ENCODE assay signal across 1 cellular context in the genomic region with DNA sequence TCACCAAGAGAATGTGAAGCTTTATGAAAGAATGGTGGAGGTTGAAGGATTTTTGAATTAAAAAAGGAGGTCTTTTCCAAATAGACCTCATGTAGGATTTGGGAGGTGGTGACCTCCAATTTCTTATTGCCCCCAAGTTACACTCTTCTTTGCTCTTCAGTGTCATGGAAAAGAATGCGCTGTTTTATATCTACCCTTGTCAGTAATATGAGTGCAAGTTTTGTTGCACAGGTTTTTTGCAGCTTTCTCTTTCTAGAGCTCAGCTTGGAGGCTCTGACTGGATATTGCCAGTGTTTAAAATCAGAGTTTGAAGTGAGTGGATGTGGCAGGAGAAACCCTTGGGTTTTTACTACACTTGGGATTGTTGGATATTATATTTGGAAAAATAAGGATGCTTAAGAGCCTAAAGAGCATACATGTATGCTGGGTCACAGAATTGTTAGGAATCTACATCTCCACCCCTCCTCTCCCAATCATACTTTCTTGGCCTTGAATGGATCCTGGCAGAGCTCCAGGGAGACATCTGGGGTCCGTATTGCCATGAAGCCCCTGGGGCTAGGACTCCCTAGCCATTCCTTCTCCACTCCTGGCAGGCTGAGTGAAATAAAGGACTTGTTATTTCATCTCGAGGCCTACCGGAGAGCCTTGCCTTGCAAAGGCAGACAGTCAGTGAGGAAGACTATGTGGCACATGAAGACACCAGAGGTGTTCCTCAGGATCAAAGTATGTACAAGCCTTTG.
A peak's percentile ranks its signal among the peaks of the same experiment; 100 is the strongest.
TF ChIP-seq lines count a peak whose summit lies in the region.

No MANE protein-coding gene starts in this region.

TF ChIP-seq in HepG2, 621 proteins besides CTCF, POLR2A, EP300 and RAD21 (continued from another document and continues in another):
- TF ChIP-seq, protein P1, sequence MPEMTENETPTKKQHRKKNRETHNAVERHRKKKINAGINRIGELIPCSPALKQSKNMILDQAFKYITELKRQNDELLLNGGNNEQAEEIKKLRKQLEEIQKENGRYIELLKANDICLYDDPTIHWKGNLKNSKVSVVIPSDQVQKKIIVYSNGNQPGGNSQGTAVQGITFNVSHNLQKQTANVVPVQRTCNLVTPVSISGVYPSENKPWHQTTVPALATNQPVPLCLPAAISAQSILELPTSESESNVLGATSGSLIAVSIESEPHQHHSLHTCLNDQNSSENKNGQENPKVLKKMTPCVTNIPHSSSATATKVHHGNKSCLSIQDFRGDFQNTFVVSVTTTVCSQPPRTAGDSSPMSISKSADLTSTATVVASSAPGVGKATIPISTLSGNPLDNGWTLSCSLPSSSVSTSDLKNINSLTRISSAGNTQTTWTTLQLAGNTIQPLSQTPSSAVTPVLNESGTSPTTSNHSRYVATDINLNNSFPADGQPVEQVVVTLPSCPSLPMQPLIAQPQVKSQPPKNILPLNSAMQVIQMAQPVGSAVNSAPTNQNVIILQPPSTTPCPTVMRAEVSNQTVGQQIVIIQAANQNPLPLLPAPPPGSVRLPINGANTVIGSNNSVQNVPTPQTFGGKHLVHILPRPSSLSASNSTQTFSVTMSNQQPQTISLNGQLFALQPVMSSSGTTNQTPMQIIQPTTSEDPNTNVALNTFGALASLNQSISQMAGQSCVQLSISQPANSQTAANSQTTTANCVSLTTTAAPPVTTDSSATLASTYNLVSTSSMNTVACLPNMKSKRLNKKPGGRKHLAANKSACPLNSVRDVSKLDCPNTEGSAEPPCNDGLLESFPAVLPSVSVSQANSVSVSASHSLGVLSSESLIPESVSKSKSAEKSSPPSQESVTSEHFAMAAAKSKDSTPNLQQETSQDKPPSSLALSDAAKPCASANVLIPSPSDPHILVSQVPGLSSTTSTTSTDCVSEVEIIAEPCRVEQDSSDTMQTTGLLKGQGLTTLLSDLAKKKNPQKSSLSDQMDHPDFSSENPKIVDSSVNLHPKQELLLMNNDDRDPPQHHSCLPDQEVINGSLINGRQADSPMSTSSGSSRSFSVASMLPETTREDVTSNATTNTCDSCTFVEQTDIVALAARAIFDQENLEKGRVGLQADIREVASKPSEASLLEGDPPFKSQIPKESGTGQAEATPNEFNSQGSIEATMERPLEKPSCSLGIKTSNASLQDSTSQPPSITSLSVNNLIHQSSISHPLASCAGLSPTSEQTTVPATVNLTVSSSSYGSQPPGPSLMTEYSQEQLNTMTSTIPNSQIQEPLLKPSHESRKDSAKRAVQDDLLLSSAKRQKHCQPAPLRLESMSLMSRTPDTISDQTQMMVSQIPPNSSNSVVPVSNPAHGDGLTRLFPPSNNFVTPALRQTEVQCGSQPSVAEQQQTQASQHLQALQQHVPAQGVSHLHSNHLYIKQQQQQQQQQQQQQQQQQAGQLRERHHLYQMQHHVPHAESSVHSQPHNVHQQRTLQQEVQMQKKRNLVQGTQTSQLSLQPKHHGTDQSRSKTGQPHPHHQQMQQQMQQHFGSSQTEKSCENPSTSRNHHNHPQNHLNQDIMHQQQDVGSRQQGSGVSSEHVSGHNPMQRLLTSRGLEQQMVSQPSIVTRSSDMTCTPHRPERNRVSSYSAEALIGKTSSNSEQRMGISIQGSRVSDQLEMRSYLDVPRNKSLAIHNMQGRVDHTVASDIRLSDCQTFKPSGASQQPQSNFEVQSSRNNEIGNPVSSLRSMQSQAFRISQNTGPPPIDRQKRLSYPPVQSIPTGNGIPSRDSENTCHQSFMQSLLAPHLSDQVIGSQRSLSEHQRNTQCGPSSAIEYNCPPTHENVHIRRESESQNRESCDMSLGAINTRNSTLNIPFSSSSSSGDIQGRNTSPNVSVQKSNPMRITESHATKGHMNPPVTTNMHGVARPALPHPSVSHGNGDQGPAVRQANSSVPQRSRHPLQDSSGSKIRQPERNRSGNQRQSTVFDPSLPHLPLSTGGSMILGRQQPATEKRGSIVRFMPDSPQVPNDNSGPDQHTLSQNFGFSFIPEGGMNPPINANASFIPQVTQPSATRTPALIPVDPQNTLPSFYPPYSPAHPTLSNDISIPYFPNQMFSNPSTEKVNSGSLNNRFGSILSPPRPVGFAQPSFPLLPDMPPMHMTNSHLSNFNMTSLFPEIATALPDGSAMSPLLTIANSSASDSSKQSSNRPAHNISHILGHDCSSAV (CRISPR knock-in tag; IDR thresholded peaks at IDR 0.05; ENCODE audit: borderline replicate concordance): no peak
- TF ChIP-seq DBP (CRISPR knock-in tag; IDR thresholded peaks at IDR 0.05; ENCODE audit: not compliant biosample characterization) (peak; percentile 37), TARDBP (CRISPR knock-in tag; IDR thresholded peaks at IDR 0.05) (no peak), TSC22D2 (CRISPR knock-in tag; IDR thresholded peaks at IDR 0.05; ENCODE audit: borderline replicate concordance) (no peak), ARNTL (CRISPR knock-in tag; IDR thresholded peaks at IDR 0.05) (no peak), POLR2AphosphoS5 (IDR thresholded peaks at IDR 0.05; ENCODE audit: low read depth, low read length) (peak; percentile 66), CCAR2 (optimal IDR thresholded peaks at IDR 0.05; ENCODE audit: low read depth, low read length) (no peak), ESRRA (CRISPR knock-in tag; IDR thresholded peaks at IDR 0.05; ENCODE audit: low read depth) (no peak), CHCHD3 (CRISPR knock-in tag; IDR thresholded peaks at IDR 0.05) (no peak), ZMYM2 (CRISPR knock-in tag; IDR thresholded peaks at IDR 0.05) (no peak), ZFP1 (CRISPR knock-in tag; IDR thresholded peaks at IDR 0.05) (no peak), ZHX2 (IDR thresholded peaks at IDR 0.05; ENCODE audit: low read depth) (no peak), ZHX2 (CRISPR knock-in tag; IDR thresholded peaks at IDR 0.05; ENCODE audit: borderline replicate concordance) (0 out of 2 replicates have a peak, but pooled peaks have one; percentile 46), POGK (CRISPR knock-in tag; conservative IDR thresholded peaks at IDR 0.05) (no peak), ZNF83 (CRISPR knock-in tag; IDR thresholded peaks at IDR 0.05; ENCODE audit: borderline replicate concordance) (no peak), ISL2 (CRISPR knock-in tag; IDR thresholded peaks at IDR 0.05) (no peak; the same call in 1 of the 2 replicates), FLYWCH1 (CRISPR knock-in tag; IDR thresholded peaks at IDR 0.05) (no peak), NRL (CRISPR knock-in tag; IDR thresholded peaks at IDR 0.05; ENCODE audit: borderline replicate concordance) (no peak), PHB2 (IDR thresholded peaks at IDR 0.05; ENCODE audit: partially characterized antibody) (no peak), NPAS2 (CRISPR knock-in tag; IDR thresholded peaks at IDR 0.05; ENCODE audit: borderline replicate concordance) (no peak), ZSCAN31 (CRISPR knock-in tag; IDR thresholded peaks at IDR 0.05; ENCODE audit: low read depth) (no peak), TP53 (CRISPR knock-in tag; conservative IDR thresholded peaks at IDR 0.05) (no peak), STAT5B (CRISPR knock-in tag; IDR thresholded peaks at IDR 0.05) (0 out of 2 replicates have a peak, but pooled peaks have one; percentile 75), CHD2 (IDR thresholded peaks at IDR 0.05; ENCODE audit: low read depth, low read length) (peak; percentile 53; the same call in 1 of the 2 replicates), ZNF44 (CRISPR knock-in tag; IDR thresholded peaks at IDR 0.05) (no peak), ZNF431 (CRISPR knock-in tag; IDR thresholded peaks at IDR 0.05; ENCODE audit: borderline replicate concordance, low read depth) (no peak), RXRB (CRISPR knock-in tag; IDR thresholded peaks at IDR 0.05; ENCODE audit: borderline replicate concordance) (no peak), FOXM1 (CRISPR knock-in tag; IDR thresholded peaks at IDR 0.05) (no peak), ZNF30 (CRISPR knock-in tag; IDR thresholded peaks at IDR 0.05) (0 out of 2 replicates have a peak, but pooled peaks have one; percentile 19), PHF8 (CRISPR knock-in tag; IDR thresholded peaks at IDR 0.05) (no peak), NFYC (CRISPR knock-in tag; IDR thresholded peaks at IDR 0.05) (no peak), RXRA (CRISPR knock-in tag; IDR thresholded peaks at IDR 0.05) (no peak), NR2F1 (CRISPR knock-in tag; IDR thresholded peaks at IDR 0.05) (peak in 1 of 2 experiments; percentile 30; a peak in 1 of 4 replicates)
- TF ChIP-seq, protein P2, sequence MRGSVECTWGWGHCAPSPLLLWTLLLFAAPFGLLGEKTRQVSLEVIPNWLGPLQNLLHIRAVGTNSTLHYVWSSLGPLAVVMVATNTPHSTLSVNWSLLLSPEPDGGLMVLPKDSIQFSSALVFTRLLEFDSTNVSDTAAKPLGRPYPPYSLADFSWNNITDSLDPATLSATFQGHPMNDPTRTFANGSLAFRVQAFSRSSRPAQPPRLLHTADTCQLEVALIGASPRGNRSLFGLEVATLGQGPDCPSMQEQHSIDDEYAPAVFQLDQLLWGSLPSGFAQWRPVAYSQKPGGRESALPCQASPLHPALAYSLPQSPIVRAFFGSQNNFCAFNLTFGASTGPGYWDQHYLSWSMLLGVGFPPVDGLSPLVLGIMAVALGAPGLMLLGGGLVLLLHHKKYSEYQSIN (CRISPR knock-in tag; IDR thresholded peaks at IDR 0.05; ENCODE audit: borderline replicate concordance): no peak
- TF ChIP-seq, protein P3, sequence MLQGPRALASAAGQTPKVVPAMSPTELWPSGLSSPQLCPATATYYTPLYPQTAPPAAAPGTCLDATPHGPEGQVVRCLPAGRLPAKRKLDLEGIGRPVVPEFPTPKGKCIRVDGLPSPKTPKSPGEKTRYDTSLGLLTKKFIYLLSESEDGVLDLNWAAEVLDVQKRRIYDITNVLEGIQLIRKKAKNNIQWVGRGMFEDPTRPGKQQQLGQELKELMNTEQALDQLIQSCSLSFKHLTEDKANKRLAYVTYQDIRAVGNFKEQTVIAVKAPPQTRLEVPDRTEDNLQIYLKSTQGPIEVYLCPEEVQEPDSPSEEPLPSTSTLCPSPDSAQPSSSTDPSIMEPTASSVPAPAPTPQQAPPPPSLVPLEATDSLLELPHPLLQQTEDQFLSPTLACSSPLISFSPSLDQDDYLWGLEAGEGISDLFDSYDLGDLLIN (CRISPR knock-in tag; IDR thresholded peaks at IDR 0.05; ENCODE audit: borderline replicate concordance): peak; percentile 19; the same call in 1 of the 2 replicates
- TF ChIP-seq, protein P4, sequence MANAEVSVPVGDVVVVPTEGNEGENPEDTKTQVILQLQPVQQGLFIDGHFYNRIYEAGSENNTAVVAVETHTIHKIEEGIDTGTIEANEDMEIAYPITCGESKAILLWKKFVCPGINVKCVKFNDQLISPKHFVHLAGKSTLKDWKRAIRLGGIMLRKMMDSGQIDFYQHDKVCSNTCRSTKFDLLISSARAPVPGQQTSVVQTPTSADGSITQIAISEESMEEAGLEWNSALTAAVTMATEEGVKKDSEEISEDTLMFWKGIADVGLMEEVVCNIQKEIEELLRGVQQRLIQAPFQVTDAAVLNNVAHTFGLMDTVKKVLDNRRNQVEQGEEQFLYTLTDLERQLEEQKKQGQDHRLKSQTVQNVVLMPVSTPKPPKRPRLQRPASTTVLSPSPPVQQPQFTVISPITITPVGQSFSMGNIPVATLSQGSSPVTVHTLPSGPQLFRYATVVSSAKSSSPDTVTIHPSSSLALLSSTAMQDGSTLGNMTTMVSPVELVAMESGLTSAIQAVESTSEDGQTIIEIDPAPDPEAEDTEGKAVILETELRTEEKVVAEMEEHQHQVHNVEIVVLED (CRISPR knock-in tag; IDR thresholded peaks at IDR 0.05; ENCODE audit: borderline replicate concordance): no peak
